1 cellular context compared by ENCODE assay signal in genomic region chr4:20698820-20699219, GRCh38.
TF ChIP-seq lines count a peak whose summit lies in the region.

No MANE protein-coding gene starts in this region.

TF ChIP-seq in K562, 482 proteins besides CTCF, POLR2A, EP300 and RAD21 (continued from another document and continues in another):
- TF ChIP-seq ZNF639 (CRISPR knock-in tag; conservative IDR thresholded peaks at IDR 0.05 in 1 of 2, IDR thresholded peaks at IDR 0.05 in 1 of 2) (0 out of 4 replicates have a peak, but pooled peaks of 1 of the 2 experiments have one; percentile 41), ARID1B (IDR thresholded peaks at IDR 0.05) (peak; percentile 95), CBFB (CRISPR knock-in tag; IDR thresholded peaks at IDR 0.05) (no peak), ZNF589 (CRISPR knock-in tag; IDR thresholded peaks at IDR 0.05; ENCODE audit: low read depth) (no peak), OTX1 (CRISPR knock-in tag; IDR thresholded peaks at IDR 0.05) (no peak), EZH2 (IDR thresholded peaks at IDR 0.05; ENCODE audit: borderline replicate concordance, low read depth, low read length) (no peak), SAFB2 (IDR thresholded peaks at IDR 0.05; ENCODE audit: borderline replicate concordance, low read depth, low read length, severe bottlenecking) (no peak), XRCC3 (IDR thresholded peaks at IDR 0.05) (no peak), ELK3 (CRISPR knock-in tag; IDR thresholded peaks at IDR 0.05) (no peak), VEZF1 (CRISPR knock-in tag; IDR thresholded peaks at IDR 0.05) (peak; percentile 40; the same call in 1 of the 2 replicates), NR1H2 (CRISPR knock-in tag; IDR thresholded peaks at IDR 0.05) (no peak), NR4A1 (CRISPR knock-in tag; IDR thresholded peaks at IDR 0.05) (no peak), NR4A1 (tag; IDR thresholded peaks at IDR 0.05) (no peak), LEF1 (IDR thresholded peaks at IDR 0.05) (peak; percentile 89), BRD4 (IDR thresholded peaks at IDR 0.05) (no peak), CHCHD3 (CRISPR knock-in tag; IDR thresholded peaks at IDR 0.05) (no peak), POLR2B (IDR thresholded peaks at IDR 0.05; ENCODE audit: low read depth, partially characterized antibody) (no peak), HDAC8 (tag; IDR thresholded peaks at IDR 0.05) (no peak), RREB1 (CRISPR knock-in tag; IDR thresholded peaks at IDR 0.05) (no peak), TRIM24 (IDR thresholded peaks at IDR 0.05) (peak; percentile 65 to 77; a peak in 3 of 4 replicates), ETV1 (tag; conservative IDR thresholded peaks at IDR 0.05; ENCODE audit: low read depth) (peak; percentile 50; the same call in 1 of the 2 replicates), MGA (IDR thresholded peaks at IDR 0.05) (no peak), MXI1 (IDR thresholded peaks at IDR 0.05; ENCODE audit: low read depth, low read length) (no peak), MTA2 (IDR thresholded peaks at IDR 0.05; ENCODE audit: low read depth) (peak; percentile 80), ATF1 (CRISPR knock-in tag; IDR thresholded peaks at IDR 0.05) (no peak), ATF1 (tag; IDR thresholded peaks at IDR 0.05) (peak; percentile 55; the same call in 1 of the 2 replicates), PPARD (CRISPR knock-in tag; IDR thresholded peaks at IDR 0.05) (no peak), SMARCC2 (IDR thresholded peaks at IDR 0.05; ENCODE audit: low read depth) (peak; percentile 73; the same call in 1 of the 2 replicates), SPI1 (IDR thresholded peaks at IDR 0.05; ENCODE audit: borderline replicate concordance, low read depth, low read length) (no peak), FOSL1 (tag; conservative IDR thresholded peaks at IDR 0.05) (peak; percentile 60), ZMIZ1 (IDR thresholded peaks at IDR 0.05; ENCODE audit: low read depth in 2 of 2, low read length in 2 of 2) (peak in 1 of 2 experiments; percentile 54; a peak in 1 of 4 replicates), TEAD4 (IDR thresholded peaks at IDR 0.05; ENCODE audit: low read length) (peak; percentile 97), TEAD4 (CRISPR knock-in tag; IDR thresholded peaks at IDR 0.05; ENCODE audit: borderline replicate concordance) (no peak), RNF2 (IDR thresholded peaks at IDR 0.05) (peak; percentile 62; the same call in 1 of the 2 replicates), ZNF384 (IDR thresholded peaks at IDR 0.05; ENCODE audit: low read depth, low read length) (no peak), HMGN3 (IDR thresholded peaks at IDR 0.05; ENCODE audit: borderline replicate concordance, extremely low read depth, insufficient read length, low read depth, low read length) (peak; percentile 25)
